Comparison of ENCODE assay signal across 8 cellular contexts in the genomic region with DNA sequence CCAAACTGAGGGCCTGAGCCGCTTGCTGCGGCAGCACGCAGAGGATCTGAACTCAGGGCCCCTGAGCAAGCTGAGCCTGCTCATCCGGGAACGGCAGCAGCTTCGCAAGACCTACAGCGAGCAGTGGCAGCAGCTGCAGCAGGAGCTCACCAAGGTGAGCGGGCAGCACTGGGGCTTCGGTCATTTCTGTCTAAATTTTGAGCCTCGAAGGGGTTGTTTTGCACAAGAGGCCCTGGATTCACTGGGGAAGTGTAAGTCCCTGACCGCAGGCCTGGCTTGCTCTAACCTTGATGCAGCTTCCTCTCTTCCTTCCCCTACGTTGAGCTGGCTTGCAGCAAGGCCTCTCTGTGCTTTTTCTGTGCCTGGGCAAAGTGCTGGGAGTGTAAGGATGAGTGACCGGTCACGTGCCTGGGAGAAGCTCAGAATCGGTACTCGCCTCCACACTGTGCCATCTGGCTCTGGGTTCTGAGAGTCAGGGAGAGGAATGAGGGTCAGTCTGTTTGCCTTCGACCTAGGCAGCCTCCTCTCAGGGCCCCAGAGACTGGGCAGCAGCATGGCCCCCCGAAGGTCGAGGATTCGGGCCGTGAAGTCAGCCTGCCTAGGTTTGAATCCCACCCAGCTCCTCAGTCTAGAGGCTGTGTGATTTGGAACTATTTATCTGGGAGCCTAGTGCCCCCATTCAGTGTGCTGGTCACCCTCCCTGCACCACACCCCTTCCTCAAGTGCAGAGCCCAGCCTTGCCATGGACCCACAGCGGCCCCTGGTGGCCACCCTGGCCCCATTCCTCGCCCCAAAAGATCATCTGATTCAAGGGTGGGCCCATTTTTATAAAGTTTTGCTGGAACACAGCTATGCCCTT. TPM values are rescaled to one million over a fixed set of nuclear protein-coding genes. Genes with fewer than 3 reads are reported as not detected.
DNase-seq lines count a peak whose midpoint lies in the region; ATAC-seq, FAIRE-seq and TF ChIP-seq lines count a peak whose summit lies in the region.

No MANE protein-coding gene starts in this region.

- peaks cover 43% of the 10 kb centered on the region for H3K4me1 ChIP-seq in BLaER1

- no peak for FAIRE-seq in bronchial epithelial cell (lab: Jason Lieb, UNC)

- TF ChIP-seq CTCF in bronchial epithelial cell (IDR thresholded peaks at IDR 0.05; ENCODE audit: insufficient read depth, low read length, severe bottlenecking): peak; percentile 96
- TF ChIP-seq CTCF in kidney epithelial cell (IDR thresholded peaks at IDR 0.05; ENCODE audit: insufficient read depth, low read length, poor library complexity, severe bottlenecking): peak; percentile 99

- peaks cover 66% of the 10 kb centered on the region for H3K36me3 ChIP-seq in BLaER1
- peaks cover 11% of the 10 kb centered on the region for H3K36me3 ChIP-seq in bronchial epithelial cell (ENCODE audit: control insufficient read depth, insufficient read depth, low read length)
- H3K36me3 ChIP-seq in kidney epithelial cell (ENCODE audit: control insufficient read depth, insufficient read depth, low read length): peaks cover 1% of the 10 kb centered on the region

- H3K9ac ChIP-seq in BLaER1: peak overlapping the region; percentile 95

- H3K4me2 ChIP-seq in BLaER1: peak overlapping the region; percentile 98

- peak overlapping the region; percentile 79 for H3K4me3 ChIP-seq in BLaER1
- H3K4me3 ChIP-seq in bronchial epithelial cell (ENCODE audit: low read depth, low read length): no peak overlapping the region
- H3K4me3 ChIP-seq in kidney epithelial cell (ENCODE audit: low read depth, low read length): no peak overlapping the region

- peak overlapping the region; percentile 97 for H3K27ac ChIP-seq in BLaER1

- no peaks in the 10 kb centered on the region for H3K27me3 ChIP-seq in BLaER1
- H3K27me3 ChIP-seq in bronchial epithelial cell (ENCODE audit: control insufficient read depth, insufficient read depth, low read length): no peaks in the 10 kb centered on the region
- H3K27me3 ChIP-seq in kidney epithelial cell (ENCODE audit: control insufficient read depth, insufficient read depth, low read length): no peaks in the 10 kb centered on the region

- ATAC-seq in GM19438 (IDR thresholded peaks at IDR 0.05; ENCODE audit: low read depth, unreplicated experiment): peak; percentile 47
- ATAC-seq in GM19328 (IDR thresholded peaks at IDR 0.05; ENCODE audit: unreplicated experiment): no peak

- peak; percentile 43 for DNase-seq in NCI-H1048 (lab: John Stamatoyannopoulos, UW)
- peak; percentile 50 to 70 (median 66) for DNase-seq in activated CD4-positive, CD25-positive, alpha-beta regulatory T cell (lab: John Stamatoyannopoulos, UW)
- DNase-seq in bronchial epithelial cell (ENCODE audit: low read depth): peak; percentile 33
- DNase-seq in kidney epithelial cell (ENCODE audit: low read depth): no peak
- DNase-seq in stimulated activated CD4-positive, alpha-beta T cell treated with anti-CD3 and anti-CD28 coated beads, Interleukin-1b, Interleukin-23, amount 100 ng/mL, for 4 hours (ENCODE audit: low read depth in 2 of 2): peak; percentile 82 to 86

- peaks cover 23% of the 10 kb centered on the region; the same call in 1 of the 2 replicates for H4K20me1 ChIP-seq in BLaER1

- no peaks in the 10 kb centered on the region for H3K9me3 ChIP-seq in BLaER1

RNA-seq across cellular contexts. Expression of a gene that starts 1.4 kb away (rescaled TPM):
- total RNA-seq in bronchial epithelial cell (2.6 and 3.2 TPM in 2 replicates), kidney epithelial cell (15.1 and 15.6 TPM in 2 replicates)

RNA-seq across cellular contexts. Expression of a gene that starts 17.3 kb away (rescaled TPM):
- total RNA-seq in bronchial epithelial cell: 32.1 and 49.9 TPM in 2 replicates
- 103 and 124 TPM in 2 replicates for total RNA-seq in kidney epithelial cell

RNA-seq across cellular contexts. Expression of a gene that starts 17.4 kb away (rescaled TPM):
- total RNA-seq in bronchial epithelial cell: 8.4 and 12.3 TPM in 2 replicates
- 31.1 and 33.3 TPM in 2 replicates for total RNA-seq in kidney epithelial cell

RNA-seq across cellular contexts. Expression of a gene that starts 46.7 kb away (rescaled TPM):
- total RNA-seq in bronchial epithelial cell: 28.5 and 37.6 TPM in 2 replicates
- 20.0 and 24.4 TPM in 2 replicates for total RNA-seq in kidney epithelial cell

RNA-seq across cellular contexts. Expression of a gene that starts 49.4 kb away (rescaled TPM):
- total RNA-seq in bronchial epithelial cell: 64.8 and 105 TPM in 2 replicates
- 50.1 and 62.7 TPM in 2 replicates for total RNA-seq in kidney epithelial cell
